Comparison of ENCODE assay signal across 1 cellular context in the genomic region with DNA sequence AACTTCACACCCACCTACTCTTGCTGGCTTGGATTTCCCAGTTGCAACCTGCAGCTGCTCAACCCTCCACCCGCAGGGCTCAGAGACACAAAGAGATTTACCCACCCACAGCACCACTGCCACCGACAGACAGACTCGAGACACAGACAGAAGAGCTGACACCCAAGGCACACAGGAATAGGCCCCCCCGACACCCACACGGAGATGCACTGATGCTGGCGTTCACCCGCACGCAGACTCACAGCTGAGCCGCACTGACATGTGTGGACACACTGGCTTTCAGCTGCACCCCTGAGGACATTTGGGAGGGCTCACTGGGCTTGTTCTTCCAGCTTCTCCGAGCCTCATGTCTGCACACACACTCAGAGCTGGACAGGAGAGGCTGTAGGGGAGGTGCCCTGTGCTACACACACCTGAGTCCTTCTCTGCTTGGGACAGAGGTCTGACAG.
TF ChIP-seq lines count a peak whose summit lies in the region.

No MANE protein-coding gene starts in this region.

TF ChIP-seq in H1, 55 proteins besides CTCF, POLR2A, EP300 and RAD21:
- TF ChIP-seq NRF1 (IDR thresholded peaks at IDR 0.05; ENCODE audit: low read depth, low read length) (no peak), SAP30 (IDR thresholded peaks at IDR 0.05; ENCODE audit: insufficient read depth, insufficient replicate concordance, low read length) (no peak), JUND (IDR thresholded peaks at IDR 0.05; ENCODE audit: low read length) (no peak), TAF1 (IDR thresholded peaks at IDR 0.05; ENCODE audit: low read depth, low read length) (no peak), KDM1A (IDR thresholded peaks at IDR 0.05; ENCODE audit: borderline replicate concordance, low read length) (no peak), ZNF274 (IDR thresholded peaks at IDR 0.05; ENCODE audit: borderline replicate concordance, extremely low read depth, low read length) (no peak), HDAC2 (IDR thresholded peaks at IDR 0.05; ENCODE audit: borderline replicate concordance in 1 of 2, low read depth in 2 of 2, low read length in 2 of 2) (no peak), CEBPB (IDR thresholded peaks at IDR 0.05; ENCODE audit: low read depth, low read length) (no peak), GABPA (IDR thresholded peaks at IDR 0.05; ENCODE audit: borderline replicate concordance, insufficient read depth, low read length) (no peak), SRF (IDR thresholded peaks at IDR 0.05; ENCODE audit: low read depth, low read length) (no peak), RXRA (IDR thresholded peaks at IDR 0.05; ENCODE audit: insufficient read depth, low read depth, low read length) (no peak), CHD1 (IDR thresholded peaks at IDR 0.05; ENCODE audit: low read depth, low read length) (no peak), EGR1 (IDR thresholded peaks at IDR 0.05; ENCODE audit: borderline replicate concordance, low read depth, low read length) (no peak), TBP (IDR thresholded peaks at IDR 0.05; ENCODE audit: low read depth, low read length) (no peak), RBBP5 (IDR thresholded peaks at IDR 0.05; ENCODE audit: borderline replicate concordance, low read depth, low read length) (no peak), SP2 (IDR thresholded peaks at IDR 0.05; ENCODE audit: low read length) (no peak), CREB1 (IDR thresholded peaks at IDR 0.05) (no peak), ASH2L (IDR thresholded peaks at IDR 0.05; ENCODE audit: low read length) (no peak)
- TF ChIP-seq, protein P1, sequence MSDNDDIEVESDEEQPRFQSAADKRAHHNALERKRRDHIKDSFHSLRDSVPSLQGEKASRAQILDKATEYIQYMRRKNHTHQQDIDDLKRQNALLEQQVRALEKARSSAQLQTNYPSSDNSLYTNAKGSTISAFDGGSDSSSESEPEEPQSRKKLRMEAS (IDR thresholded peaks at IDR 0.05), result no peak
- TF ChIP-seq, protein P2, sequence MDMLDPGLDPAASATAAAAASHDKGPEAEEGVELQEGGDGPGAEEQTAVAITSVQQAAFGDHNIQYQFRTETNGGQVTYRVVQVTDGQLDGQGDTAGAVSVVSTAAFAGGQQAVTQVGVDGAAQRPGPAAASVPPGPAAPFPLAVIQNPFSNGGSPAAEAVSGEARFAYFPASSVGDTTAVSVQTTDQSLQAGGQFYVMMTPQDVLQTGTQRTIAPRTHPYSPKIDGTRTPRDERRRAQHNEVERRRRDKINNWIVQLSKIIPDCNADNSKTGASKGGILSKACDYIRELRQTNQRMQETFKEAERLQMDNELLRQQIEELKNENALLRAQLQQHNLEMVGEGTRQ (IDR thresholded peaks at IDR 0.05; ENCODE audit: low read length), result no peak
